Comparison of ENCODE assay signal across 23 cellular contexts in genomic region chr18:56291229-56291796, GRCh38.
"Had no signal": no experiment of that assay in that cellular context is flagged by ENCODE, and none has a peak within 500 bp of the region (broad histone marks: within the 10 kb centered on the region; RNA-seq: fewer than 3 reads in every experiment).

No MANE protein-coding gene starts in this region.

- H3K4me2 ChIP-seq: KMS-11 had no signal

- H3K9ac ChIP-seq: KMS-11 had no signal

- H3K4me3 ChIP-seq: MG63 had no signal

- H3K9me3 ChIP-seq: MG63 had no signal

- H3K36me3 ChIP-seq: MG63 had no signal

- ATAC-seq: activated CD4-positive, alpha-beta T cell treated with anti-CD3 and anti-CD28 coated beads for 36 hours; activated T-helper 17 cell treated with anti-CD3 and anti-CD28 coated beads, Interleukin-2, amount 50 U/mL, for 72 hours; T-cell had no signal

- H3K27me3 ChIP-seq: MG63 had no signal

- FAIRE-seq: TTC549 had no signal

- H3K27ac ChIP-seq: KMS-11 had no signal

- DNase-seq: activated B cell treated with CpG ODN at 0.5 μM for 24 hours; activated CD4-positive, alpha-beta memory T cell treated with anti-CD3 and anti-CD28 coated beads, Interleukin-2, amount 10 ng/mL, durations not matched to agents 7 days and 5 days; activated CD4-positive, alpha-beta T cell treated with anti-CD3 and anti-CD28 coated beads for 36 hours; activated CD4-positive, alpha-beta T cell treated with anti-CD3 and anti-CD28 coated beads, Interleukin-2, amount 50 U/mL, for 1 hour; activated gamma-delta T cell; activated naive CD4-positive, alpha-beta T cell treated with anti-CD3 and anti-CD28 coated beads, Interleukin-2, amount 10 ng/mL, durations not matched to agents 7 days and 5 days; activated naive CD8-positive, alpha-beta T cell treated with anti-CD3 and anti-CD28 coated beads for 36 hours; activated T-cell treated with anti-CD3 and anti-CD28 coated beads for 4 hours; activated T-cell treated with anti-CD3 and anti-CD28 coated beads, Interleukin-2, amount 50 U/mL, for 48 hours; caudate nucleus; MG63; MV-4-11; NCI-H1092 treated with DMSO at 0.1 percent for 48 hours; NCI-H1436; NCI-H1694 treated with DMSO at 0.1 percent for 48 hours; NCI-H2029 treated with DMSO at 0.1 percent for 48 hours; SIG-M5; T-cell; T-helper 2 cell; T1000 had no signal
